15 cellular contexts compared by ENCODE assay signal in the genomic region with DNA sequence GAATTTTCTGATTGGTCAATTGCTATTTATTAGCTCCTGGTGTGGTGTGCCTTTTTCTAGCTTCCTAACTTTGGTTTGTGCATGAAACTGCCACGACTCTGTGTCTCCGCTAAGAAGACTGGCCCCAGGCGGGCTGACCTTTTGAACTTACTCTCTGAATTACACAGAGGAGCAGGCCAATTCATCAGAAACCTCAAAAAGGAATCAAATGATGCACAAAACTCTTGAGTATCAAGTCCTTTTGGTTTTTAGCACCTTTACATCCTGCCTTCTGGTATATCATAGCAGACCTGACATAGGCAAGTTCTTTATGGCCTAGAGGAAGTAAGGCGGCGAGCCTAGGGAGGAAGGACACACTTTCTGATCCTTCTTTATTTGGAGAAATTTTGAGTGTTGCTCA. TPM values are rescaled to one million over a fixed set of nuclear protein-coding genes. Genes with fewer than 3 reads are reported as not detected.
A peak's percentile ranks its signal among the peaks of the same experiment; 100 is the strongest.
DNase-seq lines count a peak whose midpoint lies in the region; ATAC-seq and TF ChIP-seq lines count a peak whose summit lies in the region.
"Had no signal": no experiment of that assay in that cellular context is flagged by ENCODE, and none has a peak within 500 bp of the region (broad histone marks: within the 10 kb centered on the region; RNA-seq: fewer than 3 reads in every experiment).

No MANE protein-coding gene starts in this region.

- H3K27me3 Mint-ChIP-seq in CD4-positive, alpha-beta T cell, result no peaks in the 10 kb centered on the region
- H3K27me3 Mint-ChIP-seq in activated CD4-positive, alpha-beta memory T cell treated with anti-CD3 and anti-CD28 coated beads for 36 hours, result no peaks in the 10 kb centered on the region
- peaks cover 0 to 8% (median 4%) of the 10 kb centered on the region in 3 donors for H3K27me3 Mint-ChIP-seq in immature natural killer cell (ENCODE audit: low read depth in 3 of 3)

- no peaks in the 10 kb centered on the region for H3K9me3 ChIP-seq in CD4-positive, alpha-beta T cell (ENCODE audit: control insufficient read depth, low read length)
- H3K9me3 ChIP-seq in stomach, result no peaks in the 10 kb centered on the region
- H3K9me3 ChIP-seq: SK-N-SH, tibial nerve had no signal

- no peaks in the 10 kb centered on the region for H3K36me3 Mint-ChIP-seq in CD4-positive, alpha-beta T cell (ENCODE audit: low read depth)
- H3K36me3 Mint-ChIP-seq in activated CD4-positive, alpha-beta memory T cell treated with anti-CD3 and anti-CD28 coated beads for 36 hours, result no peaks in the 10 kb centered on the region
- H3K36me3 Mint-ChIP-seq in immature natural killer cell, result no peaks in the 10 kb centered on the region

- no peak for TF ChIP-seq CTCF in CD4-positive, alpha-beta T cell (IDR thresholded peaks at IDR 0.05)
- TF ChIP-seq CTCF in GM12865 (IDR thresholded peaks at IDR 0.05; ENCODE audit: insufficient read depth, low read depth, low read length, missing control alignments) (no peak), stomach (IDR thresholded peaks at IDR 0.05) (no peak)

- CTCF ChIA-PET in CD4-positive, alpha-beta T cell (lab: Charles Lee), result no interaction called here
- CTCF ChIA-PET in activated CD4-positive, alpha-beta memory T cell treated with anti-CD3 and anti-CD28 coated beads for 36 hours (lab: Charles Lee), result interaction anchor here (1.0 kb wide), 1 partner anchor 8 kb away, joined by 3 read pairs; no protein-coding TSS in a partner anchor

- peak; percentile 47 for ATAC-seq in CD4-positive, alpha-beta T cell (ENCODE audit: poor library complexity)
- no peak for ATAC-seq in GM21515 (IDR thresholded peaks at IDR 0.05; ENCODE audit: unreplicated experiment)

- peaks cover 0 to 6% (median 0%) of the 10 kb centered on the region in 4 donors for H3K4me1 ChIP-seq in stomach
- H3K4me1 ChIP-seq: tibial nerve had no signal

- POLR2A ChIA-PET in CD4-positive, alpha-beta T cell (lab: Charles Lee), result no interaction called here
- POLR2A ChIA-PET in activated CD4-positive, alpha-beta memory T cell treated with anti-CD3 and anti-CD28 coated beads for 36 hours (lab: Charles Lee), result no interaction called here

- no peaks in the 10 kb centered on the region for H3K9me3 Mint-ChIP-seq in CD4-positive, alpha-beta T cell
- no peaks in the 10 kb centered on the region for H3K9me3 Mint-ChIP-seq in activated CD4-positive, alpha-beta memory T cell treated with anti-CD3 and anti-CD28 coated beads for 36 hours
- H3K9me3 Mint-ChIP-seq in immature natural killer cell, result no peaks in the 10 kb centered on the region

- intact Hi-C loops in CD4-positive, alpha-beta T cell (cut with DNase I, micrococcal nuclease), result no loop called here
- intact Hi-C loops in activated CD4-positive, alpha-beta memory T cell treated with anti-CD3 and anti-CD28 coated beads for 36 hours (cut with micrococcal nuclease), result no loop called here
- intact Hi-C loops in stomach (cut with DNase I; ENCODE audit: low total_unique reads), result no loop called here

- no peak for DNase-seq in CD4-positive, alpha-beta T cell
- DNase-seq in GM12865 (ENCODE audit: low read depth) (peak; percentile 79), immature natural killer cell (peak; percentile 28 to 47 (median 44)), stomach (no peak), iPS-NIHi11 (ENCODE audit: low spot score) (no peak)
- DNase-seq in activated CD4-positive, alpha-beta memory T cell treated with anti-CD3 and anti-CD28 coated beads for 36 hours, result peak; percentile 62
- DNase-seq: effector memory CD4-positive, alpha-beta T cell; NCI-H1105 treated with DMSO at 0.1 percent for 48 hours; NCI-H446 treated with DMSO at 0.1 percent for 48 hours; SK-N-SH had no signal

- H3K4me3 ChIP-seq in GM12865 (ENCODE audit: low read depth, low read length) (no peak overlapping the region), stomach (no peak overlapping the region)
- H3K4me3 ChIP-seq: tibial nerve had no signal

- no peaks in the 10 kb centered on the region for H3K36me3 ChIP-seq in stomach
- H3K36me3 ChIP-seq: tibial nerve had no signal

- peaks cover 34% of the 10 kb centered on the region for H3K4me1 Mint-ChIP-seq in CD4-positive, alpha-beta T cell (ENCODE audit: low read depth)
- H3K4me1 Mint-ChIP-seq in activated CD4-positive, alpha-beta memory T cell treated with anti-CD3 and anti-CD28 coated beads for 36 hours (ENCODE audit: low read depth), result peaks cover 58% of the 10 kb centered on the region
- H3K4me1 Mint-ChIP-seq in immature natural killer cell, result peaks cover 59 to 62% of the 10 kb centered on the region in 2 donors

- no peak overlapping the region for H3K27ac ChIP-seq in CD4-positive, alpha-beta T cell (ENCODE audit: low read depth, low read length)
- no peak overlapping the region for H3K27ac ChIP-seq in stomach
- H3K27ac ChIP-seq: tibial nerve had no signal

- no peak overlapping the region for H3K4me3 Mint-ChIP-seq in CD4-positive, alpha-beta T cell
- H3K4me3 Mint-ChIP-seq in activated CD4-positive, alpha-beta memory T cell treated with anti-CD3 and anti-CD28 coated beads for 36 hours, result peak overlapping the region; percentile 36
- H3K4me3 Mint-ChIP-seq in immature natural killer cell, result peak overlapping the region; percentile 19 to 66 (median 46)

- WGBS in stomach, 5 donors, result 60 to 86% (median 70%) methylated on average over 5 of the region's 5 CpGs

- no peak for TF ChIP-seq EP300 in stomach (IDR thresholded peaks at IDR 0.05)

- no peaks in the 10 kb centered on the region for H3K27me3 ChIP-seq in CD4-positive, alpha-beta T cell (ENCODE audit: control insufficient read depth, insufficient read depth, low read length)
- no peaks in the 10 kb centered on the region for H3K27me3 ChIP-seq in stomach
- H3K27me3 ChIP-seq: tibial nerve had no signal

- TF ChIP-seq POLR2A in stomach (IDR thresholded peaks at IDR 0.05), result no peak

- peak overlapping the region; percentile 72 for H3K27ac Mint-ChIP-seq in CD4-positive, alpha-beta T cell
- peak overlapping the region; percentile 82 for H3K27ac Mint-ChIP-seq in activated CD4-positive, alpha-beta memory T cell treated with anti-CD3 and anti-CD28 coated beads for 36 hours
- peak overlapping the region; percentile 81 to 94 (median 92) for H3K27ac Mint-ChIP-seq in immature natural killer cell

RNA-seq across cellular contexts. Expression of gene TKTL1, which starts 17.6 kb away (rescaled TPM):
- total RNA-seq in CD4-positive, alpha-beta T cell, result 1 to 10 TPM; 1.7 to 2.3 TPM
- total RNA-seq in activated CD4-positive, alpha-beta memory T cell treated with anti-CD3 and anti-CD28 coated beads for 36 hours, result under 1 TPM; 0.15 to 0.21 TPM
- 100 to 1,000 TPM in 1 of 3 donors, 10 to 100 TPM in 2; 58.7 to 282 (median 69.8) TPM for polyA plus RNA-seq in immature natural killer cell
- total RNA-seq in stomach, result not detected
- not detected for polyA plus RNA-seq in stomach
- total RNA-seq: H1, tibial nerve had no signal
- polyA plus RNA-seq: SK-N-SH had no signal

RNA-seq across cellular contexts. Expression of gene TEX28, which starts 18.2 kb away (rescaled TPM):
- total RNA-seq in CD4-positive, alpha-beta T cell, result not detected
- not detected for total RNA-seq in activated CD4-positive, alpha-beta memory T cell treated with anti-CD3 and anti-CD28 coated beads for 36 hours
- under 1 TPM in 1 of 3 donors, not detected in 2; 0.46 TPM for polyA plus RNA-seq in immature natural killer cell
- total RNA-seq in stomach, result not detected
- polyA plus RNA-seq in stomach, result not detected
- total RNA-seq: H1, omental fat pad, skeletal muscle tissue, tibial nerve had no signal
- polyA plus RNA-seq: H1, SK-N-SH had no signal

RNA-seq across cellular contexts. Expression of gene OPN1MW3, which starts 55.8 kb away (rescaled TPM):
- not detected for total RNA-seq in CD4-positive, alpha-beta T cell
- not detected for total RNA-seq in activated CD4-positive, alpha-beta memory T cell treated with anti-CD3 and anti-CD28 coated beads for 36 hours
- polyA plus RNA-seq in immature natural killer cell (under 1 TPM in 2 of 3 donors, not detected in 1; 0.16 to 0.19 TPM), stomach (not detected)
- not detected for total RNA-seq in stomach
- total RNA-seq: H1, omental fat pad, skeletal muscle tissue, tibial nerve had no signal
- polyA plus RNA-seq: H1, SK-N-SH had no signal

Comparison
In these comparisons a context has a peak if more than half of its experiments do, and no peak if none do; other contexts are left out.
1. DNase-seq: peak in GM12865 (single experiment), activated CD4-positive, alpha-beta memory T cell treated with anti-CD3 and anti-CD28 coated beads for 36 hours (single experiment) and immature natural killer cell (3 of 3); none in CD4-positive, alpha-beta T cell (0 of 10), stomach (single experiment) and iPS-NIHi11 (single experiment).
2. Peak in every context shown above with its lines, with median percentiles within 50 percentile points of each other: H3K27ac Mint-ChIP-seq.